In the genomic region with DNA sequence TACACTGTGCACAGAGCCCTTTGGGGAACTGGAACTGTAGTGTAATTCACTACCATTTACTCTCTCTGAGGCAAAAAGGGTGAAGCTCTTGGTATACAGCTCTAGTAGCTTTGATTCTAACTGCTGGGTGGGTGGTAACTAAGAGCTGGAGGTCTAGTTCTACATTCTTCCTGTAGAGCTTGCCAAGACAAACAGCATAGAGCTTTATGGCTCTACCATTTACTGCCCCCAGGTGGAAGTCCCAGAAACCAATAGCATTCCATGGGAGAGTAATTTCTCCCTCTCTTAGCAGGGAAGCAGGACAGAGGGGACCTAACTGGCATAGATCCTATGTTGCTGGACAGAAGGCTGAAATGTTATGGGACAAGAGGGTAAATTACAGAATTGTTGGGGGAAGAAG, we compare ENCODE assay signal across 14 cellular contexts. TPM values are rescaled to one million over a fixed set of nuclear protein-coding genes. Genes with fewer than 3 reads are reported as not detected.
DNase-seq lines count a peak whose midpoint lies in the region; ATAC-seq, FAIRE-seq and TF ChIP-seq lines count a peak whose summit lies in the region.
"Had no signal": no experiment of that assay in that cellular context is flagged by ENCODE, and none has a peak within 500 bp of the region (broad histone marks: within the 10 kb centered on the region; RNA-seq: fewer than 3 reads in every experiment).

No MANE protein-coding gene starts in this region.

- in situ Hi-C loops in astrocyte of the spinal cord (cut with HindIII; ENCODE audit: low sequenced_read_pairs), result no loop called here

- no peaks in the 10 kb centered on the region for H3K27me3 Mint-ChIP-seq in CD4-positive, alpha-beta memory T cell
- H3K27me3 Mint-ChIP-seq: activated CD4-positive, alpha-beta T cell treated with anti-CD3 and anti-CD28 coated beads for 36 hours had no signal

- DNase-seq in D721Med (ENCODE audit: insufficient read length, low spot score) (no peak), astrocyte of the spinal cord (ENCODE audit: low read depth, low spot score) (peak; percentile 36), left lung (no peak), MG63 (no peak), glomerular visceral epithelial cell (ENCODE audit: extremely low spot score) (no peak)
- DNase-seq in CD4-positive, alpha-beta memory T cell, result no peak
- DNase-seq: activated CD4-positive, alpha-beta T cell treated with anti-CD3 and anti-CD28 coated beads for 36 hours; anterior cingulate cortex; H7; lower lobe of right lung; NCI-H146; tibial artery had no signal

- H3K27ac Mint-ChIP-seq in CD4-positive, alpha-beta memory T cell, result no peak overlapping the region
- H3K27ac Mint-ChIP-seq: activated CD4-positive, alpha-beta T cell treated with anti-CD3 and anti-CD28 coated beads for 36 hours had no signal

- no peaks in the 10 kb centered on the region for H3K9me3 ChIP-seq in left lung
- no peaks in the 10 kb centered on the region for H3K9me3 ChIP-seq in CD4-positive, alpha-beta memory T cell (ENCODE audit: control insufficient read depth in 1 of 2, low read length in 2 of 2)
- H3K9me3 ChIP-seq in MG63, result no peaks in the 10 kb centered on the region
- H3K9me3 ChIP-seq: lower lobe of right lung, tibial artery had no signal

- CTCF ChIA-PET in CD4-positive, alpha-beta memory T cell (lab: Charles Lee; ENCODE audit: partially characterized antibody), result no interaction called here

- no peaks in the 10 kb centered on the region for H3K4me1 ChIP-seq in left lung
- H3K4me1 ChIP-seq in CD4-positive, alpha-beta memory T cell (ENCODE audit: insufficient read depth, low read length), result no peaks in the 10 kb centered on the region
- H3K4me1 ChIP-seq: lower lobe of right lung, tibial artery had no signal

- peaks cover 0 to 20% of the 10 kb centered on the region in 2 donors for H3K36me3 Mint-ChIP-seq in CD4-positive, alpha-beta memory T cell

- no peak overlapping the region for H3K4me3 ChIP-seq in astrocyte of the spinal cord (ENCODE audit: low read depth, low read length)
- H3K4me3 ChIP-seq in left lung, result no peak overlapping the region
- H3K4me3 ChIP-seq in CD4-positive, alpha-beta memory T cell (ENCODE audit: low read length in 2 of 2), result no peak overlapping the region
- no peak overlapping the region for H3K4me3 ChIP-seq in MG63
- H3K4me3 ChIP-seq: lower lobe of right lung, tibial artery had no signal

- H3K36me3 ChIP-seq in left lung (no peaks in the 10 kb centered on the region), MG63 (no peaks in the 10 kb centered on the region)
- no peaks in the 10 kb centered on the region for H3K36me3 ChIP-seq in CD4-positive, alpha-beta memory T cell (ENCODE audit: insufficient read depth, low read length)
- H3K36me3 ChIP-seq: lower lobe of right lung, tibial artery had no signal

- no peak overlapping the region for H3K27ac ChIP-seq in left lung
- no peak overlapping the region for H3K27ac ChIP-seq in CD4-positive, alpha-beta memory T cell (ENCODE audit: low read depth, low read length)
- H3K27ac ChIP-seq: lower lobe of right lung, tibial artery had no signal

- H3K4me3 Mint-ChIP-seq in CD4-positive, alpha-beta memory T cell, result no peak overlapping the region
- H3K4me3 Mint-ChIP-seq: activated CD4-positive, alpha-beta T cell treated with anti-CD3 and anti-CD28 coated beads for 36 hours had no signal

- TF ChIP-seq CTCF in D721Med (IDR thresholded peaks at IDR 0.05; ENCODE audit: insufficient read depth, missing control alignments) (peak; percentile 15), LNCAP (IDR thresholded peaks at IDR 0.05) (peak; percentile 28; the same call in 1 of the 2 replicates), astrocyte of the spinal cord (IDR thresholded peaks at IDR 0.05; ENCODE audit: low read depth, low read length) (peak; percentile 27), left lung (IDR thresholded peaks at IDR 0.05) (no peak)

- intact Hi-C loops in left lung (cut with DNase I), result no loop called here
- intact Hi-C loops in CD4-positive, alpha-beta memory T cell (cut with micrococcal nuclease), result loop anchor here (10.0 kb wide), 1 partner anchor 301 kb away; no protein-coding TSS in a partner anchor

- FAIRE-seq in D721Med (lab: Jason Lieb, UNC), result no peak

- POLR2A ChIA-PET in CD4-positive, alpha-beta memory T cell (lab: Charles Lee; ENCODE audit: partially characterized antibody), result no interaction called here

- H3K9me3 Mint-ChIP-seq in CD4-positive, alpha-beta memory T cell, result no peaks in the 10 kb centered on the region

- ATAC-seq in left lung (peak; percentile 47), HG02763 (IDR thresholded peaks at IDR 0.05; ENCODE audit: unreplicated experiment) (no peak)
- ATAC-seq: activated CD4-positive, alpha-beta T cell treated with anti-CD3 and anti-CD28 coated beads for 36 hours; lower lobe of right lung had no signal

- H3K27me3 ChIP-seq in left lung (no peaks in the 10 kb centered on the region), MG63 (no peaks in the 10 kb centered on the region)
- H3K27me3 ChIP-seq in CD4-positive, alpha-beta memory T cell (ENCODE audit: insufficient read depth, low read length), result no peaks in the 10 kb centered on the region
- H3K27me3 ChIP-seq: tibial artery had no signal

- peaks cover 0 to 6% (median 1%) of the 10 kb centered on the region in 4 donors for H3K4me1 Mint-ChIP-seq in CD4-positive, alpha-beta memory T cell

RNA-seq across cellular contexts. Expression of a gene that starts 26.7 kb away (rescaled TPM):
- 10 to 100 TPM; 28.7 to 33.2 TPM for total RNA-seq in left lung
- total RNA-seq in CD4-positive, alpha-beta memory T cell, result 10 to 100 TPM; 15.2 to 23.0 TPM
- 10 to 100 TPM; 15.2 to 18.9 TPM for polyA plus RNA-seq in CD4-positive, alpha-beta memory T cell
- 14.7 and 24.6 TPM in 2 replicates for total RNA-seq in MG63 (2014; rRNA removed; shearing (Covaris generic); ENCODE audit: low replicate concordance)

Comparison
In these comparisons a context has a peak if more than half of its experiments do, and no peak if none do; other contexts are left out.
1. CTCF ChIP-seq: peak in D721Med (single experiment), LNCAP (single experiment) and astrocyte of the spinal cord (single experiment); none in left lung (0 of 2).